ENCODE assay signal across 13 cellular contexts in genomic region chr7:121797283-121798037, GRCh38.
DNase-seq lines count a peak whose midpoint lies in the region; ATAC-seq, FAIRE-seq and TF ChIP-seq lines count a peak whose summit lies in the region.
"Had no signal": no experiment of that assay in that cellular context is flagged by ENCODE, and none has a peak within 500 bp of the region (broad histone marks: within the 10 kb centered on the region; RNA-seq: fewer than 3 reads in every experiment).

No MANE protein-coding gene starts in this region.

- H4K8ac ChIP-seq in H9 (replicated peaks; ENCODE audit: insufficient read length, low read depth, low read length) = no peak overlapping the region
- no peak overlapping the region for H4K8ac ChIP-seq in trophoblast cell (ENCODE audit: low read depth, low read length)

- H3K14ac ChIP-seq in H9 (ENCODE audit: insufficient read depth, low read length) (no peak overlapping the region; the same call in 1 of the 2 replicates), trophoblast cell (ENCODE audit: low read length) (no peak overlapping the region)

- CTCF ChIA-PET in PC-9 (lab: Charles Lee) = no interaction called here

- H3K79me2 ChIP-seq in H9 (ENCODE audit: insufficient read depth, low read length) (no peaks in the 10 kb centered on the region), PC-9 (ENCODE audit: low read depth) (no peaks in the 10 kb centered on the region), trophoblast cell (ENCODE audit: control insufficient read depth, insufficient read depth, low read length, poor library complexity) (no peaks in the 10 kb centered on the region)

- H2BK15ac ChIP-seq in H9 (ENCODE audit: low read depth, low read length) = no peak overlapping the region

- no peak overlapping the region for H4K5ac ChIP-seq in H9 (ENCODE audit: insufficient read length, low read depth, low read length)

- H3K4me3 Mint-ChIP-seq in H9 = 0 out of 5 replicates have a peak overlapping the region, but pooled peaks of 1 of the 2 experiments have one; percentile 15
- H3K4me3 Mint-ChIP-seq: activated CD4-positive, alpha-beta memory T cell treated with anti-CD3 and anti-CD28 coated beads, Interleukin-2, amount 10 ng/mL, durations not matched to agents 7 days and 5 days; CD4-positive, CD25-positive, alpha-beta regulatory T cell had no signal

- POLR2A ChIA-PET in PC-9 (lab: Charles Lee; ENCODE audit: unreplicated experiment) = no interaction called here

- no peak overlapping the region for H3K4me3 ChIP-seq in PC-9
- no peak overlapping the region for H3K4me3 ChIP-seq in trophoblast cell (ENCODE audit: low read depth, low read length)
- H3K4me3 ChIP-seq: tibial artery had no signal

- intact Hi-C loops in PC-9 (cut with micrococcal nuclease; ENCODE audit: unreplicated experiment) = no loop called here

- no peaks in the 10 kb centered on the region for H3K79me1 ChIP-seq in H9 (ENCODE audit: insufficient read depth, low read depth, low read length, poor library complexity, severe bottlenecking)
- no peaks in the 10 kb centered on the region for H3K79me1 ChIP-seq in trophoblast cell (ENCODE audit: low read length)

- H3T11ph ChIP-seq in H9 (ENCODE audit: low read length) = no peak overlapping the region

- H2AFZ ChIP-seq in H9 (ENCODE audit: low read length) (no peak overlapping the region), PC-9 (no peak overlapping the region), trophoblast cell (ENCODE audit: insufficient read depth, low read length, poor library complexity) (no peak overlapping the region)

- H2BK120ac ChIP-seq in H9 (ENCODE audit: low read depth, low read length, poor library complexity, severe bottlenecking) (no peak overlapping the region), trophoblast cell (ENCODE audit: insufficient read depth, low read length, poor library complexity) (no peak overlapping the region)

- H3K4ac ChIP-seq in H9 (ENCODE audit: low read depth, low read length) (no peak overlapping the region), trophoblast cell (ENCODE audit: low read depth, low read length) (no peak overlapping the region)

- ATAC-seq in HG03175 (IDR thresholded peaks at IDR 0.05; ENCODE audit: unreplicated experiment) = no peak

- H2BK5ac ChIP-seq in H9 (ENCODE audit: insufficient read length, low read length) (no peak overlapping the region), trophoblast cell (ENCODE audit: low read depth, low read length, poor library complexity) (no peak overlapping the region)

- no CpG with 5 or more reads among the region's 6 CpGs for WGBS in H9 (ENCODE audit: extremely low coverage, insufficient read length, low lambda C conversion rate)
- no CpG with 5 or more reads among the region's 6 CpGs for WGBS in trophoblast cell (ENCODE audit: extremely low coverage, insufficient coverage, insufficient read length)

- H3K36me3 Mint-ChIP-seq in H9 (ENCODE audit: insufficient read depth in 1 of 3, low read depth in 3 of 3) = peaks cover 0 to 6% (median 5%) of the 10 kb centered on the region in 3 experiments; a peak in 4 of 7 replicates
- H3K36me3 Mint-ChIP-seq: CD4-positive, CD25-positive, alpha-beta regulatory T cell had no signal

- no peak for TF ChIP-seq CTCF in H9 (conservative IDR thresholded peaks at IDR 0.05)
- no peak for TF ChIP-seq CTCF in PC-9 (conservative IDR thresholded peaks at IDR 0.05)
- TF ChIP-seq CTCF in GM20000 (IDR thresholded peaks at IDR 0.05; ENCODE audit: extremely low read depth, missing control alignments) = no peak

- H3K23me2 ChIP-seq in H9 (ENCODE audit: insufficient read length, low read depth, low read length, poor library complexity, severe bottlenecking) = no peaks in the 10 kb centered on the region

- H3K27me3 ChIP-seq in H9 (ENCODE audit: insufficient read depth, low read length) (no peaks in the 10 kb centered on the region), PC-9 (ENCODE audit: insufficient read depth, low read depth) (no peaks in the 10 kb centered on the region), trophoblast cell (ENCODE audit: insufficient read depth, low read length) (no peaks in the 10 kb centered on the region)
- H3K27me3 ChIP-seq: tibial artery had no signal

- H3K23ac ChIP-seq in H9 (ENCODE audit: insufficient read length, low read depth, low read length) (no peak overlapping the region), trophoblast cell (ENCODE audit: low read length) (no peak overlapping the region)

- no peak overlapping the region for H4K12ac ChIP-seq in trophoblast cell (ENCODE audit: low read depth, low read length)

- H3K4me1 Mint-ChIP-seq in H9 = peaks cover 47% of the 10 kb centered on the region in 2 experiments
- H3K4me1 Mint-ChIP-seq: activated CD4-positive, alpha-beta memory T cell treated with anti-CD3 and anti-CD28 coated beads, Interleukin-2, amount 10 ng/mL, durations not matched to agents 7 days and 5 days; CD4-positive, CD25-positive, alpha-beta regulatory T cell had no signal

- H3K18ac ChIP-seq in H9 (ENCODE audit: insufficient read length, low read depth, low read length) = no peak overlapping the region
- no peak overlapping the region for H3K18ac ChIP-seq in trophoblast cell (ENCODE audit: low read length)

- H2AK5ac ChIP-seq in H9 (ENCODE audit: insufficient read length, low read length) (no peak overlapping the region), trophoblast cell (ENCODE audit: low read length) (no peak overlapping the region)

- peak overlapping the region; percentile 78 for H2BK20ac ChIP-seq in H9 (ENCODE audit: low read depth, low read length, poor library complexity, severe bottlenecking)

- DNase-seq in H9 (no peak), anterior cingulate cortex (lab: John Stamatoyannopoulos, UW) (peak in 47 of 58 donors; percentile 4 to 94 (median 52)), frontal cortex (ENCODE audit: low spot score in 2 of 2) (peak; percentile 18 to 30), occipital lobe (lab: John Stamatoyannopoulos, UW) (peak; percentile 64), PC-9 (no peak), trophoblast cell (no peak), GM20000 (ENCODE audit: low spot score) (no peak)
- DNase-seq: activated CD4-positive, alpha-beta memory T cell treated with anti-CD3 and anti-CD28 coated beads, Interleukin-2, amount 10 ng/mL, durations not matched to agents 7 days and 5 days; activated naive CD4-positive, alpha-beta T cell treated with Interleukin-2 at 50 U/mL for 16 hours; CD4-positive, CD25-positive, alpha-beta regulatory T cell; NCI-H1105 treated with DMSO at 0.1 percent for 48 hours; tibial artery had no signal

- peak; percentile 98 for FAIRE-seq in frontal cortex (lab: Jason Lieb, UNC)

- no peaks in the 10 kb centered on the region for H3F3A ChIP-seq in PC-9 (ENCODE audit: insufficient read depth, low read depth)

- no peak overlapping the region for H3K56ac ChIP-seq in H9 (ENCODE audit: insufficient read length, low read depth, low read length)

- peaks cover 0 to 6% of the 10 kb centered on the region in 2 experiments; a peak in 3 of 5 replicates for H3K9me3 Mint-ChIP-seq in H9
- H3K9me3 Mint-ChIP-seq: activated CD4-positive, alpha-beta memory T cell treated with anti-CD3 and anti-CD28 coated beads, Interleukin-2, amount 10 ng/mL, durations not matched to agents 7 days and 5 days had no signal

- no TSS peak for BruUV-seq in PC-9 (replicated peaks; lab: Mats Ljungman, UMichigan)

- H3K36me3 ChIP-seq in PC-9 (ENCODE audit: low read depth) (no peaks in the 10 kb centered on the region), trophoblast cell (ENCODE audit: control insufficient read depth in 1 of 2, insufficient read depth in 2 of 2, low read length in 2 of 2) (no peaks in the 10 kb centered on the region)
- H3K36me3 ChIP-seq: tibial artery had no signal

- no peak overlapping the region for H4K91ac ChIP-seq in H9 (ENCODE audit: insufficient read length, low read depth, low read length)
- no peak overlapping the region for H4K91ac ChIP-seq in trophoblast cell (ENCODE audit: low read depth, low read length)

- no peaks in the 10 kb centered on the region for H3K9me2 ChIP-seq in PC-9 (ENCODE audit: insufficient read depth)

- H3K4me2 ChIP-seq in H9 (ENCODE audit: insufficient read depth, insufficient read length, low read length) (no peak overlapping the region), PC-9 (no peak overlapping the region), trophoblast cell (ENCODE audit: low read length) (no peak overlapping the region)

- H3K9ac ChIP-seq in H9 (ENCODE audit: extremely low read depth, insufficient read length, low read length) (no peak overlapping the region), trophoblast cell (ENCODE audit: low read length) (no peak overlapping the region)

- H3K27ac ChIP-seq in H9 (ENCODE audit: insufficient read length, low read depth, low read length) (peak overlapping the region; percentile 74), PC-9 (no peak overlapping the region), trophoblast cell (ENCODE audit: low read depth, low read length) (no peak overlapping the region)
- H3K27ac ChIP-seq: tibial artery had no signal

- no peaks in the 10 kb centered on the region for H3K27me3 Mint-ChIP-seq in H9 (ENCODE audit: low read depth)
- H3K27me3 Mint-ChIP-seq: activated CD4-positive, alpha-beta memory T cell treated with anti-CD3 and anti-CD28 coated beads, Interleukin-2, amount 10 ng/mL, durations not matched to agents 7 days and 5 days; CD4-positive, CD25-positive, alpha-beta regulatory T cell had no signal

- H4K20me1 ChIP-seq in H9 (ENCODE audit: control insufficient read depth, insufficient read depth, insufficient read length) = no peaks in the 10 kb centered on the region
- no peaks in the 10 kb centered on the region for H4K20me1 ChIP-seq in PC-9 (ENCODE audit: insufficient read depth)

- H3K9me3 ChIP-seq in H9 (ENCODE audit: control insufficient read depth, low read depth, low read length) = no peaks in the 10 kb centered on the region
- H3K9me3 ChIP-seq in PC-9 (ENCODE audit: insufficient read depth, low read depth) = no peaks in the 10 kb centered on the region
- H3K9me3 ChIP-seq in trophoblast cell (ENCODE audit: insufficient read depth, low read depth, low read length) = no peaks in the 10 kb centered on the region
- H3K9me3 ChIP-seq: tibial artery had no signal

- H3K4me1 ChIP-seq in H9 (ENCODE audit: insufficient read depth, low read length) (peaks cover 2% of the 10 kb centered on the region; the same call in 1 of the 2 replicates), PC-9 (replicated peaks; ENCODE audit: insufficient read depth) (no peaks in the 10 kb centered on the region), trophoblast cell (ENCODE audit: control insufficient read depth in 1 of 2, insufficient read depth in 2 of 2, low read length in 2 of 2) (peaks cover 3 to 4% of the 10 kb centered on the region in 2 experiments)
- H3K4me1 ChIP-seq: tibial artery had no signal

- peak overlapping the region; percentile 92 to 99 (median 97) for H3K27ac Mint-ChIP-seq in H9
- H3K27ac Mint-ChIP-seq: activated CD4-positive, alpha-beta memory T cell treated with anti-CD3 and anti-CD28 coated beads, Interleukin-2, amount 10 ng/mL, durations not matched to agents 7 days and 5 days; CD4-positive, CD25-positive, alpha-beta regulatory T cell had no signal

- H2BK12ac ChIP-seq in H9 (ENCODE audit: insufficient read length, low read depth, low read length) (no peak overlapping the region), trophoblast cell (ENCODE audit: low read length) (no peak overlapping the region)

Comparison
In these comparisons a context has a peak if more than half of its experiments do, and no peak if none do; other contexts are left out.
1. DNase-seq: peak in anterior cingulate cortex (47 of 58), frontal cortex (2 of 2) and occipital lobe (single experiment); none in H9 (single experiment), PC-9 (0 of 2), trophoblast cell (0 of 2) and GM20000 (single experiment).